Comparison of ENCODE assay signal across 32 cellular contexts in the genomic region with DNA sequence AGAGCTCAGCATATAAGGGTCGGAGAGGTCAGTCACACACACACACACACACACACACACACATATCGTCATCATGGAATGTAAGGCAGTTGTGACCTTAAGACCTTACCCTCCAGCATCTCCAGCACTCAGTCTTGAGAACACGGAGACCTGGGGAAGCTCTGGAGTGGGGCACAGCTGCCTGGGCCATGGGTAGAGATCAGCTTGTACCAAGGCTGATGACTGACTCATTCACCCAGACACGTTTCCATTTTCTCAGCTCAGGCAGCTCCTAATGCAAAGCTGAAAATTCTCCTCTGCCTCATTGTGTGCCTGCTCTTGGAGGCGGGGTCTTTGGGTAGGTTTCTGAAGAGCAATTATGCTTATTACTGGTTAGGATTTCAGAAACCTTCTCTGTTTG. TPM values are rescaled to one million over a fixed set of nuclear protein-coding genes. Genes with fewer than 3 reads are reported as not detected.
DNase-seq lines count a peak whose midpoint lies in the region; ATAC-seq and TF ChIP-seq lines count a peak whose summit lies in the region.
"Had no signal": no experiment of that assay in that cellular context is flagged by ENCODE, and none has a peak within 500 bp of the region (broad histone marks: within the 10 kb centered on the region; RNA-seq: fewer than 3 reads in every experiment).

No MANE protein-coding gene starts in this region.

- DNase-seq in EH (ENCODE audit: low read depth) (peak; percentile 4), NCI-H1417 treated with DMSO at 0.1 percent for 48 hours (lab: John Stamatoyannopoulos, UW) (peak; percentile 39), caudate nucleus (lab: John Stamatoyannopoulos, UW) (peak in 43 of 61 donors; percentile 1 to 92 (median 35)), neural crest cell (ENCODE audit: low read depth, low spot score) (peak; percentile 16), NCI-H524 (lab: John Stamatoyannopoulos, UW) (no peak), mucosa of descending colon (no peak)
- DNase-seq in activated T-helper 2 cell treated with anti-CD3 and anti-CD28 coated beads, Interferon-gamma antibody, Interleukin-2, Interleukin-4, amounts not matched to agents 10 μg/mL and 5 μg/mL and 100 μg/mL, durations not matched to agents 14 hours and 24 hours and 36 hours (ENCODE audit: low spot score): no peak
- no peak for DNase-seq in activated effector memory CD4-positive, alpha-beta T cell treated with Interleukin-2 at 50 U/mL for 16 hours
- DNase-seq: activated naive CD4-positive, alpha-beta T cell treated with anti-CD3 and anti-CD28 coated beads, Interleukin-2, amount 50 U/mL, for 16 hours; activated T-cell treated with anti-CD3 and anti-CD28 coated beads, Interleukin-2, amount 50 U/mL, for 72 hours; BE2C; cortex of kidney; DMS153; endodermal cell; foreskin keratinocyte; H7; left colon; MG63; NCI-H2107; NK-92 treated with Interleukin-12 subunit alpha and Interleukin-12 subunit beta, amount 100 ng/mL, for 24 hours; PC-9; right cardiac atrium; SHP77; stimulated activated CD4-positive, alpha-beta T cell treated with anti-CD3 and anti-CD28 coated beads, Interleukin-2, amount 100 ng/mL, for 48 hours; substantia nigra; T-helper 9 cell; upper lobe of left lung had no signal

- H3K36me3 ChIP-seq in mucosa of descending colon (ENCODE audit: low read depth): no peaks in the 10 kb centered on the region
- H3K36me3 ChIP-seq: BE2C, MG63, upper lobe of left lung had no signal

- H3K27ac ChIP-seq in caudate nucleus (ENCODE audit: low read depth, low read length): peak overlapping the region; percentile 48
- H3K27ac ChIP-seq: foreskin keratinocyte, PC-9, upper lobe of left lung had no signal

- no peaks in the 10 kb centered on the region for H3K9me3 Mint-ChIP-seq in neural crest cell
- H3K9me3 Mint-ChIP-seq in activated T-helper 2 cell treated with anti-CD3 and anti-CD28 coated beads, Interferon-gamma antibody, Interleukin-2, Interleukin-4, amounts not matched to agents 10 μg/mL and 5 μg/mL and 100 μg/mL, durations not matched to agents 14 hours and 24 hours and 36 hours: peaks cover 4% of the 10 kb centered on the region
- H3K9me3 Mint-ChIP-seq: endodermal cell had no signal

- H3K4me3 ChIP-seq in mucosa of descending colon: no peak overlapping the region
- H3K4me3 ChIP-seq: MG63, PC-9, upper lobe of left lung had no signal

- no peaks in the 10 kb centered on the region for H3K4me1 ChIP-seq in mucosa of descending colon (ENCODE audit: low read depth)
- H3K4me1 ChIP-seq: BE2C, foreskin keratinocyte, upper lobe of left lung had no signal

- peaks cover under 1% of the 10 kb centered on the region for H3K9me3 ChIP-seq in mucosa of descending colon
- H3K9me3 ChIP-seq: BE2C, MG63 had no signal

- intact Hi-C loops in activated T-helper 2 cell treated with anti-CD3 and anti-CD28 coated beads, Interferon-gamma antibody, Interleukin-2, Interleukin-4, amounts not matched to agents 10 μg/mL and 5 μg/mL and 100 μg/mL, durations not matched to agents 14 hours and 24 hours and 36 hours (cut with micrococcal nuclease): no loop called here
- intact Hi-C loops in mucosa of descending colon (cut with DNase I, micrococcal nuclease): no loop called here

- peaks cover 26% of the 10 kb centered on the region for H3K27me3 Mint-ChIP-seq in neural crest cell (ENCODE audit: low read depth)
- H3K27me3 Mint-ChIP-seq in activated T-helper 2 cell treated with anti-CD3 and anti-CD28 coated beads, Interferon-gamma antibody, Interleukin-2, Interleukin-4, amounts not matched to agents 10 μg/mL and 5 μg/mL and 100 μg/mL, durations not matched to agents 14 hours and 24 hours and 36 hours (ENCODE audit: low read depth): no peaks in the 10 kb centered on the region

- H3K27ac Mint-ChIP-seq in neural crest cell (ENCODE audit: unreplicated experiment): no peak overlapping the region
- H3K27ac Mint-ChIP-seq in activated T-helper 2 cell treated with anti-CD3 and anti-CD28 coated beads, Interferon-gamma antibody, Interleukin-2, Interleukin-4, amounts not matched to agents 10 μg/mL and 5 μg/mL and 100 μg/mL, durations not matched to agents 14 hours and 24 hours and 36 hours: no peak overlapping the region
- H3K27ac Mint-ChIP-seq: activated T-cell treated with anti-CD3 and anti-CD28 coated beads, Interleukin-2, amount 50 U/mL, for 72 hours; endodermal cell; memory B cell had no signal

- no peak for ATAC-seq in mucosa of descending colon
- ATAC-seq: activated T-cell treated with anti-CD3 and anti-CD28 coated beads, Interleukin-2, amount 50 U/mL, for 72 hours; esophagus mucosa; foreskin keratinocyte; left colon; right cardiac atrium had no signal

- H3K4me3 Mint-ChIP-seq in neural crest cell: no peak overlapping the region
- no peak overlapping the region for H3K4me3 Mint-ChIP-seq in activated T-helper 2 cell treated with anti-CD3 and anti-CD28 coated beads, Interferon-gamma antibody, Interleukin-2, Interleukin-4, amounts not matched to agents 10 μg/mL and 5 μg/mL and 100 μg/mL, durations not matched to agents 14 hours and 24 hours and 36 hours (ENCODE audit: low read depth)
- H3K4me3 Mint-ChIP-seq: activated T-cell treated with anti-CD3 and anti-CD28 coated beads, Interleukin-2, amount 50 U/mL, for 72 hours; endodermal cell; memory B cell had no signal

- peaks cover 13% of the 10 kb centered on the region for H3K4me1 Mint-ChIP-seq in neural crest cell
- H3K4me1 Mint-ChIP-seq in activated T-helper 2 cell treated with anti-CD3 and anti-CD28 coated beads, Interferon-gamma antibody, Interleukin-2, Interleukin-4, amounts not matched to agents 10 μg/mL and 5 μg/mL and 100 μg/mL, durations not matched to agents 14 hours and 24 hours and 36 hours (ENCODE audit: low read depth): no peaks in the 10 kb centered on the region
- H3K4me1 Mint-ChIP-seq: endodermal cell, memory B cell had no signal

- TF ChIP-seq CTCF in neural crest cell (conservative IDR thresholded peaks at IDR 0.05) (no peak), mucosa of descending colon (IDR thresholded peaks at IDR 0.05) (no peak)

- H3K36me3 Mint-ChIP-seq in neural crest cell (ENCODE audit: low read depth): no peaks in the 10 kb centered on the region
- H3K36me3 Mint-ChIP-seq in activated T-helper 2 cell treated with anti-CD3 and anti-CD28 coated beads, Interferon-gamma antibody, Interleukin-2, Interleukin-4, amounts not matched to agents 10 μg/mL and 5 μg/mL and 100 μg/mL, durations not matched to agents 14 hours and 24 hours and 36 hours (ENCODE audit: low read depth): no peaks in the 10 kb centered on the region

RNA-seq across cellular contexts. Expression of a gene that starts 38.3 kb away (rescaled TPM):
- total RNA-seq in neural crest cell (0.55 and 0.63 TPM in 2 replicates), mucosa of descending colon (not detected)
- not detected in 2 replicates for total RNA-seq in activated T-helper 2 cell treated with anti-CD3 and anti-CD28 coated beads, Interferon-gamma antibody, Interleukin-2, Interleukin-4, amounts not matched to agents 10 μg/mL and 5 μg/mL and 100 μg/mL, durations not matched to agents 14 hours and 24 hours and 36 hours
- total RNA-seq: A673; activated T-cell treated with anti-CD3 and anti-CD28 coated beads, Interleukin-2, amount 50 U/mL, for 72 hours; esophagus mucosa; foreskin keratinocyte; left colon; NCI-H460; osteocyte; PC-9; right cardiac atrium; upper lobe of left lung had no signal

Comparison
In these comparisons a context has a peak if more than half of its experiments do, and no peak if none do; other contexts are left out.
1. DNase-seq: peak in EH (single experiment), NCI-H1417 treated with DMSO at 0.1 percent for 48 hours (single experiment), caudate nucleus (43 of 61) and neural crest cell (single experiment); none in activated T-helper 2 cell treated with anti-CD3 and anti-CD28 coated beads, Interferon-gamma antibody, Interleukin-2, Interleukin-4, amounts not matched to agents 10 μg/mL and 5 μg/mL and 100 μg/mL, durations not matched to agents 14 hours and 24 hours and 36 hours (single experiment), NCI-H524 (0 of 2), activated effector memory CD4-positive, alpha-beta T cell treated with Interleukin-2 at 50 U/mL for 16 hours (single experiment) and mucosa of descending colon (0 of 3).